In genomic region chr2:3124921-3125760, GRCh38 we compare ENCODE assay signal across 27 cellular contexts.
DNase-seq lines count a peak whose midpoint lies in the region; ATAC-seq and TF ChIP-seq lines count a peak whose summit lies in the region.
"Had no signal": no experiment of that assay in that cellular context is flagged by ENCODE, and none has a peak within 500 bp of the region (broad histone marks: within the 10 kb centered on the region; RNA-seq: fewer than 3 reads in every experiment).

No MANE protein-coding gene starts in this region.

- no peaks in the 10 kb centered on the region for H3K79me2 ChIP-seq in neural progenitor cell (ENCODE audit: low read depth)

- no peak overlapping the region for H2AFZ ChIP-seq in neural progenitor cell (replicated peaks)

- H3K4me2 ChIP-seq in neural progenitor cell = no peak overlapping the region

- H3K36me3 Mint-ChIP-seq in neural progenitor cell = peaks cover under 1% of the 10 kb centered on the region

- no peak for TF ChIP-seq CTCF in heart right ventricle (IDR thresholded peaks at IDR 0.05)
- TF ChIP-seq CTCF in fibroblast of villous mesenchyme (IDR thresholded peaks at IDR 0.05; ENCODE audit: insufficient read depth, low read depth, low read length) = no peak
- no peak for TF ChIP-seq CTCF in neural progenitor cell (IDR thresholded peaks at IDR 0.05)
- no peak for TF ChIP-seq CTCF in upper lobe of right lung (IDR thresholded peaks at IDR 0.05)
- no peak for TF ChIP-seq CTCF in colonic mucosa (IDR thresholded peaks at IDR 0.05)

- no peaks in the 10 kb centered on the region for H3F3A ChIP-seq in neural progenitor cell (ENCODE audit: low read depth)

- ATAC-seq in heart right ventricle (no peak), upper lobe of right lung (no peak)
- ATAC-seq: effector memory CD8-positive, alpha-beta T cell; left lobe of liver had no signal

- H3K27ac Mint-ChIP-seq in neural progenitor cell = peak overlapping the region; percentile 7
- H3K27ac Mint-ChIP-seq: effector memory CD8-positive, alpha-beta T cell; memory B cell; type B pancreatic cell had no signal

- H3K4me1 ChIP-seq in heart right ventricle (peaks cover 0 to 16% (median 0%) of the 10 kb centered on the region in 9 donors), neural progenitor cell (peaks cover 5% of the 10 kb centered on the region), upper lobe of right lung (no peaks in the 10 kb centered on the region), colonic mucosa (no peaks in the 10 kb centered on the region)

- no peaks in the 10 kb centered on the region for H3K27me3 Mint-ChIP-seq in neural progenitor cell (ENCODE audit: insufficient read depth, low read depth)
- H3K27me3 Mint-ChIP-seq: memory B cell, type B pancreatic cell had no signal

- peak; percentile 70 for DNase-seq in cardiac septum (ENCODE audit: low spot score)
- no peak for DNase-seq in heart right ventricle
- DNase-seq in fibroblast of villous mesenchyme (ENCODE audit: low read depth) = peak; percentile 84
- DNase-seq in neural progenitor cell (ENCODE audit: low spot score) = peak; percentile 54
- DNase-seq in upper lobe of right lung = peak; percentile 32
- no peak for DNase-seq in NCI-H2029 treated with DMSO at 0.1 percent for 48 hours (lab: John Stamatoyannopoulos, UW)
- DNase-seq in amygdala (lab: John Stamatoyannopoulos, UW) = no peak
- no peak for DNase-seq in colonic mucosa
- DNase-seq: activated CD4-positive, alpha-beta T cell treated with anti-CD3 and anti-CD28 coated beads for 4 hours; activated CD8-positive, alpha-beta memory T cell treated with anti-CD3 and anti-CD28 coated beads for 24 hours; activated naive CD4-positive, alpha-beta T cell; activated T-cell treated with anti-CD3 and anti-CD28 coated beads, Interleukin-2, amount 50 U/mL, for 1 hour; BE2C; brain microvascular endothelial cell; DMS153; effector memory CD8-positive, alpha-beta T cell; erythroblast; foreskin fibroblast; HCEC 1CT; KBM-7; MM.1S; NCI-H446 treated with DMSO at 0.1 percent for 48 hours; occipital lobe had no signal

- intact Hi-C loops in cardiac septum (cut with DNase I) (no loop called here), heart right ventricle (cut with DNase I) (no loop called here), upper lobe of right lung (cut with DNase I) (no loop called here), colonic mucosa (cut with DNase I) (no loop called here)

- no peak overlapping the region for H3K9ac ChIP-seq in neural progenitor cell
- no peak overlapping the region for H3K9ac ChIP-seq in colonic mucosa (ENCODE audit: low read depth in 2 of 2, low read length in 2 of 2)

- peaks cover 35% of the 10 kb centered on the region for H3K4me1 Mint-ChIP-seq in neural progenitor cell
- H3K4me1 Mint-ChIP-seq: memory B cell had no signal

- H3K27me3 ChIP-seq in heart right ventricle = peaks cover 0 to 12% (median 0%) of the 10 kb centered on the region in 7 donors
- H3K27me3 ChIP-seq in neural progenitor cell = no peaks in the 10 kb centered on the region
- H3K27me3 ChIP-seq in upper lobe of right lung = no peaks in the 10 kb centered on the region
- H3K27me3 ChIP-seq in colonic mucosa = no peaks in the 10 kb centered on the region
- H3K27me3 ChIP-seq: BE2C, brain microvascular endothelial cell had no signal

- H3K36me3 ChIP-seq in heart right ventricle = no peaks in the 10 kb centered on the region
- H3K36me3 ChIP-seq in neural progenitor cell = no peaks in the 10 kb centered on the region
- H3K36me3 ChIP-seq in upper lobe of right lung = no peaks in the 10 kb centered on the region
- no peaks in the 10 kb centered on the region for H3K36me3 ChIP-seq in colonic mucosa
- H3K36me3 ChIP-seq: BE2C, brain microvascular endothelial cell had no signal

- H3K9me3 Mint-ChIP-seq in neural progenitor cell = peaks cover 3% of the 10 kb centered on the region
- H3K9me3 Mint-ChIP-seq: effector memory CD8-positive, alpha-beta T cell had no signal

- H3K4me3 ChIP-seq in heart right ventricle (no peak overlapping the region), fibroblast of villous mesenchyme (ENCODE audit: low read depth, low read length) (no peak overlapping the region), neural progenitor cell (no peak overlapping the region), upper lobe of right lung (no peak overlapping the region), colonic mucosa (no peak overlapping the region)

- no peaks in the 10 kb centered on the region for H4K20me1 ChIP-seq in neural progenitor cell (ENCODE audit: low read depth)

- no peak overlapping the region for H3K4me3 Mint-ChIP-seq in neural progenitor cell
- H3K4me3 Mint-ChIP-seq: effector memory CD8-positive, alpha-beta T cell; memory B cell; type B pancreatic cell had no signal

- 86 to 91% methylated on average over 29 of the region's 29 CpGs for WGBS in heart right ventricle, 2 donors

- H3K27ac ChIP-seq in heart right ventricle = no peak overlapping the region
- no peak overlapping the region for H3K27ac ChIP-seq in neural progenitor cell
- no peak overlapping the region for H3K27ac ChIP-seq in upper lobe of right lung
- no peak overlapping the region for H3K27ac ChIP-seq in colonic mucosa
- H3K27ac ChIP-seq: brain microvascular endothelial cell, RWPE1 had no signal

- H3K9me3 ChIP-seq in heart right ventricle (peaks cover 0 to 21% (median 0%) of the 10 kb centered on the region in 11 donors), neural progenitor cell (ENCODE audit: low read depth) (no peaks in the 10 kb centered on the region), upper lobe of right lung (no peaks in the 10 kb centered on the region), colonic mucosa (no peaks in the 10 kb centered on the region)
- H3K9me3 ChIP-seq: BE2C had no signal

Comparison
In these comparisons a context has a peak if more than half of its experiments do, and no peak if none do; other contexts are left out.
1. DNase-seq: peak in cardiac septum (single experiment), fibroblast of villous mesenchyme (single experiment), neural progenitor cell (single experiment) and upper lobe of right lung (single experiment); none in heart right ventricle (0 of 2), NCI-H2029 treated with DMSO at 0.1 percent for 48 hours (single experiment), amygdala (0 of 56) and colonic mucosa (single experiment).